In the genomic region with DNA sequence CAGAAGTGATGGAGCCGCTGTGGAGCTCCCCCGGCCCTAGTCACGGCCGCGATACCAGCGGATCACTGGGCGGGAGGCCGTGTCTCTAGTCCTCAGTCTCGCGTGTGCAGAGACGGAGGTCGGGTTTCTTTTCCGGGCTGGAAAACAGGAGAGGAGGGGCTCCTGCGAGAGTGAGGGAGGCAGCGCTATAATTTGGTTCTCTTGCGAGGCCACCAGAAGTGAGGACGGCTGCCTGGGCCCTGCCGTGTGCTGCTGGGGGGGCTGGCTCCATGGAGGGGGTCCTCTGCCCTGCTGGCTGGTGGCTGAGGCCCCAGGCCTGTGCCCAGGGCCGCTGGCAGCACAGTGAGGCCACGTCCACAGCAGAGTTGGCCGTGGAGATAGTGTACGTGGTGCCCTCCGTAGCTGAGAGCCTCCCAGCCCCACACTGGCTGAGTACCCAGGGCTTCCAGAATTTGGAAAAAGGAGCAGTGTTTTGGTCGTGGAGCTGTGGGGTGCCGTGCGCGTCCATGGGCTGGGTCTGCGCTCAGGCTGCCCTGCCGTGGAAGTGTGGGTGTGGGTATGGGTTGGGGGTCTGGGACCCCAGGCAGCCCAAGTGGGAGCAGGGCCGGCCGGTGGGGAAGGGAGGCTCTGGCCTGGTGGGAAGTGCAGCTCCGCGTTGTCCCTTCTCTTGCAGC, we compare ENCODE assay signal across 12 cellular contexts. TPM values are rescaled to one million over a fixed set of nuclear protein-coding genes. Genes with fewer than 3 reads are reported as not detected.
DNase-seq lines count a peak whose midpoint lies in the region; ATAC-seq, FAIRE-seq and TF ChIP-seq lines count a peak whose summit lies in the region.
"Had no signal": no experiment of that assay in that cellular context is flagged by ENCODE, and none has a peak within 500 bp of the region (broad histone marks: within the 10 kb centered on the region; RNA-seq: fewer than 3 reads in every experiment).

No MANE protein-coding gene starts in this region.

- no peak overlapping the region for H3K27ac ChIP-seq in kidney (ENCODE audit: low read depth in 2 of 2, low read length in 2 of 2)

- H3K4me3 Mint-ChIP-seq in activated CD8-positive, alpha-beta memory T cell treated with anti-CD3 and anti-CD28 coated beads, Interleukin-2, amount 10 ng/mL, durations not matched to agents 7 days and 5 days, result peak overlapping the region; percentile 20
- H3K4me3 Mint-ChIP-seq in activated naive CD8-positive, alpha-beta T cell, result peak overlapping the region; percentile 72
- H3K4me3 Mint-ChIP-seq in stimulated activated naive B cell treated with anti-CD40 and anti-IgM and Interleukin-4, amounts not matched to agents 10 μg/mL and 1 μg/mL and 100 μg/mL, for 72 hours, result peak overlapping the region in 1 of 2 donors; percentile 41

- H3K27ac Mint-ChIP-seq in activated CD8-positive, alpha-beta memory T cell treated with anti-CD3 and anti-CD28 coated beads, Interleukin-2, amount 10 ng/mL, durations not matched to agents 7 days and 5 days, result peak overlapping the region; percentile 15
- peak overlapping the region; percentile 75 for H3K27ac Mint-ChIP-seq in activated naive CD8-positive, alpha-beta T cell
- peak overlapping the region; percentile 84 for H3K27ac Mint-ChIP-seq in stimulated activated naive B cell treated with anti-CD40 and anti-IgM and Interleukin-4, amounts not matched to agents 10 μg/mL and 1 μg/mL and 100 μg/mL, for 72 hours

- intact Hi-C loops in kidney (cut with DNase I), result no loop called here

- H3K9me3 Mint-ChIP-seq in activated CD8-positive, alpha-beta memory T cell treated with anti-CD3 and anti-CD28 coated beads, Interleukin-2, amount 10 ng/mL, durations not matched to agents 7 days and 5 days (ENCODE audit: low read depth), result no peaks in the 10 kb centered on the region
- no peaks in the 10 kb centered on the region for H3K9me3 Mint-ChIP-seq in activated naive CD8-positive, alpha-beta T cell (ENCODE audit: low read depth)
- H3K9me3 Mint-ChIP-seq in stimulated activated naive B cell treated with anti-CD40 and anti-IgM and Interleukin-4, amounts not matched to agents 10 μg/mL and 1 μg/mL and 100 μg/mL, for 72 hours, result no peaks in the 10 kb centered on the region

- CTCF ChIA-PET in activated CD8-positive, alpha-beta memory T cell treated with anti-CD3 and anti-CD28 coated beads, Interleukin-2, amount 10 ng/mL, durations not matched to agents 7 days and 5 days (lab: Charles Lee), result interaction anchor here (1.1 kb wide), 1 partner anchor 121 kb away, joined by 3 read pairs; no protein-coding TSS in a partner anchor

- no peak overlapping the region for H3K4me3 ChIP-seq in kidney (ENCODE audit: low read length in 2 of 2)
- H3K4me3 ChIP-seq: lung had no signal

- H3K9me3 ChIP-seq in kidney (ENCODE audit: control insufficient read depth in 1 of 2, low read length in 2 of 2), result no peaks in the 10 kb centered on the region

- peaks cover 62% of the 10 kb centered on the region for H3K36me3 Mint-ChIP-seq in activated CD8-positive, alpha-beta memory T cell treated with anti-CD3 and anti-CD28 coated beads, Interleukin-2, amount 10 ng/mL, durations not matched to agents 7 days and 5 days
- H3K36me3 Mint-ChIP-seq in activated naive CD8-positive, alpha-beta T cell, result peaks cover 10% of the 10 kb centered on the region
- peaks cover 65% of the 10 kb centered on the region in 2 donors for H3K36me3 Mint-ChIP-seq in stimulated activated naive B cell treated with anti-CD40 and anti-IgM and Interleukin-4, amounts not matched to agents 10 μg/mL and 1 μg/mL and 100 μg/mL, for 72 hours

- H3K27me3 Mint-ChIP-seq in activated CD8-positive, alpha-beta memory T cell treated with anti-CD3 and anti-CD28 coated beads, Interleukin-2, amount 10 ng/mL, durations not matched to agents 7 days and 5 days, result no peaks in the 10 kb centered on the region
- H3K27me3 Mint-ChIP-seq in activated naive CD8-positive, alpha-beta T cell, result no peaks in the 10 kb centered on the region
- H3K27me3 Mint-ChIP-seq in stimulated activated naive B cell treated with anti-CD40 and anti-IgM and Interleukin-4, amounts not matched to agents 10 μg/mL and 1 μg/mL and 100 μg/mL, for 72 hours, result no peaks in the 10 kb centered on the region

- no peak for ATAC-seq in activated CD8-positive, alpha-beta memory T cell treated with anti-CD3 and anti-CD28 coated beads, Interleukin-2, amount 10 ng/mL, durations not matched to agents 7 days and 5 days
- no peak for ATAC-seq in stimulated activated naive B cell treated with anti-CD40 and anti-IgM and Interleukin-4, amounts not matched to agents 10 μg/mL and 1 μg/mL and 100 μg/mL, for 72 hours (replicated peaks)
- no peak for ATAC-seq in HG02885 (IDR thresholded peaks at IDR 0.05; ENCODE audit: poor library complexity, unreplicated experiment)
- ATAC-seq in HG03045 (IDR thresholded peaks at IDR 0.05; ENCODE audit: unreplicated experiment), result no peak
- ATAC-seq in GM18858 (IDR thresholded peaks at IDR 0.05; ENCODE audit: unreplicated experiment), result no peak

- no peak for FAIRE-seq in kidney (lab: Jason Lieb, UNC)
- FAIRE-seq: urothelium cell line had no signal

- peaks cover 25 to 44% of the 10 kb centered on the region in 2 donors for H3K4me1 ChIP-seq in kidney (ENCODE audit: control insufficient read depth in 1 of 2, insufficient read depth in 1 of 2, low read depth in 1 of 2, low read length in 2 of 2)

- H3K9ac ChIP-seq in kidney (ENCODE audit: low read length in 2 of 2), result peak overlapping the region in 1 of 2 donors; percentile 3

- peaks cover 49% of the 10 kb centered on the region for H3K4me1 Mint-ChIP-seq in activated CD8-positive, alpha-beta memory T cell treated with anti-CD3 and anti-CD28 coated beads, Interleukin-2, amount 10 ng/mL, durations not matched to agents 7 days and 5 days
- peaks cover 45% of the 10 kb centered on the region for H3K4me1 Mint-ChIP-seq in activated naive CD8-positive, alpha-beta T cell (ENCODE audit: low read depth)
- peaks cover 32 to 66% of the 10 kb centered on the region in 2 donors for H3K4me1 Mint-ChIP-seq in stimulated activated naive B cell treated with anti-CD40 and anti-IgM and Interleukin-4, amounts not matched to agents 10 μg/mL and 1 μg/mL and 100 μg/mL, for 72 hours

- peaks cover 25 to 40% of the 10 kb centered on the region in 2 donors for H3K36me3 ChIP-seq in kidney (ENCODE audit: control insufficient read depth in 1 of 2, insufficient read depth in 2 of 2, low read length in 2 of 2)

- no peak for DNase-seq in activated CD8-positive, alpha-beta memory T cell treated with anti-CD3 and anti-CD28 coated beads, Interleukin-2, amount 10 ng/mL, durations not matched to agents 7 days and 5 days
- no peak for DNase-seq in activated CD8-positive, alpha-beta memory T cell treated with anti-CD3 and anti-CD28 coated beads for 24 hours
- DNase-seq in kidney, result peak; percentile 71
- DNase-seq in stimulated activated naive B cell treated with anti-CD40 and anti-IgM and Interleukin-4, amounts not matched to agents 10 μg/mL and 1 μg/mL and 100 μg/mL, for 72 hours, result no peak
- DNase-seq: erythroblast had no signal

- no peak for TF ChIP-seq CTCF in kidney (IDR thresholded peaks at IDR 0.05; ENCODE audit: borderline replicate concordance, extremely low read depth, insufficient read depth)

RNA-seq across cellular contexts. Expression of a gene that starts 5.8 kb away (rescaled TPM):
- 100 to 1,000 TPM; 481 to 631 TPM for total RNA-seq in activated CD8-positive, alpha-beta memory T cell treated with anti-CD3 and anti-CD28 coated beads, Interleukin-2, amount 10 ng/mL, durations not matched to agents 7 days and 5 days
- 339 TPM for total RNA-seq in kidney
- 102 TPM for polyA plus RNA-seq in kidney (ENCODE audit: insufficient read depth, low read depth, low replicate concordance)

RNA-seq across cellular contexts. Expression of a gene that starts 18.7 kb away (rescaled TPM):
- not detected for total RNA-seq in activated CD8-positive, alpha-beta memory T cell treated with anti-CD3 and anti-CD28 coated beads, Interleukin-2, amount 10 ng/mL, durations not matched to agents 7 days and 5 days
- total RNA-seq in kidney, result not detected
- polyA plus RNA-seq in kidney (ENCODE audit: insufficient read depth, low read depth, low replicate concordance), result not detected
- total RNA-seq: T-helper 2 cell treated with Interferon-gamma antibody and Interleukin-4, amounts not matched to agents 100 ng/mL and 5 ng/mL, for 36 hours had no signal

RNA-seq across cellular contexts. Expression of a gene that starts 24.6 kb away (rescaled TPM):
- total RNA-seq in activated CD8-positive, alpha-beta memory T cell treated with anti-CD3 and anti-CD28 coated beads, Interleukin-2, amount 10 ng/mL, durations not matched to agents 7 days and 5 days, result not detected
- total RNA-seq in kidney, result 0.50 TPM
- polyA plus RNA-seq in kidney (ENCODE audit: insufficient read depth, low read depth, low replicate concordance), result not detected
- total RNA-seq: T-helper 2 cell treated with Interferon-gamma antibody and Interleukin-4, amounts not matched to agents 100 ng/mL and 5 ng/mL, for 36 hours had no signal

RNA-seq across cellular contexts. Expression of a gene that starts 37.8 kb away (rescaled TPM):
- total RNA-seq in activated CD8-positive, alpha-beta memory T cell treated with anti-CD3 and anti-CD28 coated beads, Interleukin-2, amount 10 ng/mL, durations not matched to agents 7 days and 5 days, result not detected
- total RNA-seq in kidney, result not detected
- polyA plus RNA-seq in kidney (ENCODE audit: insufficient read depth, low read depth, low replicate concordance), result not detected
- total RNA-seq: T-helper 2 cell treated with Interferon-gamma antibody and Interleukin-4, amounts not matched to agents 100 ng/mL and 5 ng/mL, for 36 hours had no signal

RNA-seq across cellular contexts. Expression of a gene that starts 49.1 kb away (rescaled TPM):
- total RNA-seq in activated CD8-positive, alpha-beta memory T cell treated with anti-CD3 and anti-CD28 coated beads, Interleukin-2, amount 10 ng/mL, durations not matched to agents 7 days and 5 days, result not detected
- 0.85 TPM for total RNA-seq in kidney
- polyA plus RNA-seq in kidney (ENCODE audit: insufficient read depth, low read depth, low replicate concordance), result not detected
- total RNA-seq: T-helper 2 cell treated with Interferon-gamma antibody and Interleukin-4, amounts not matched to agents 100 ng/mL and 5 ng/mL, for 36 hours had no signal

Comparison
In these comparisons a context has a peak if more than half of its experiments do, and no peak if none do; other contexts are left out.
1. H3K27ac Mint-ChIP-seq: peak in every context shown above with its lines; median percentile 84 in stimulated activated naive B cell treated with anti-CD40 and anti-IgM and Interleukin-4, amounts not matched to agents 10 μg/mL and 1 μg/mL and 100 μg/mL, for 72 hours; 75 in activated naive CD8-positive, alpha-beta T cell; 15 in activated CD8-positive, alpha-beta memory T cell treated with anti-CD3 and anti-CD28 coated beads, Interleukin-2, amount 10 ng/mL, durations not matched to agents 7 days and 5 days.